In the genomic region with DNA sequence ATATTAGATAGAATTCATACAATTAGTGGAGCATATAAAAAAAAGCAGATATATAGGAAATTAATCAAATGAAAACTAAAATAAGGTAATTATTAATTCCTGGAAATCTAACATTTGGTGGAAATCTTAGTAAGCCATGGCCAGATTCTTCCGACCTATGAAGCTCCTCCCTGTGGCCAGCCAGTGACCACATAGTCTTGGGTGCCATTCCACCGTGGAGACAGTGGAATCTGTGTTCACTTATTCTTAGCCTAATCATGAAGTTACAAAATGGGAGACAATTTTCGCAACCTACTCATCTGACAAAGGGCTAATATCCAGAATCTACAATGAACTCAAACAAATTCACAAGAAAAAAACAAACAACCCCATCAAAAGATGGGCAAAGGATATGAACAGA, we compare ENCODE assay signal across 3 cellular contexts.
"Had no signal": no experiment of that assay in that cellular context is flagged by ENCODE, and none has a peak within 500 bp of the region (broad histone marks: within the 10 kb centered on the region; RNA-seq: fewer than 3 reads in every experiment).

No MANE protein-coding gene starts in this region.

- DNase-seq: GDM1, GF-D8 had no signal

- H3K4me3 ChIP-seq: GM12878 had no signal

- ATAC-seq: GM12878 had no signal
